ENCODE assay signal across 3 cellular contexts in genomic region chr10:122586070-122586469, GRCh38. TPM values are rescaled to one million over a fixed set of nuclear protein-coding genes. Genes with fewer than 3 reads are reported as not detected.
"Had no signal": no experiment of that assay in that cellular context is flagged by ENCODE, and none has a peak within 500 bp of the region (broad histone marks: within the 10 kb centered on the region; RNA-seq: fewer than 3 reads in every experiment).

No MANE protein-coding gene starts in this region.

RNA-seq across cellular contexts. Expression of gene DMBT1, which starts 25.5 kb away (rescaled TPM):
- total RNA-seq: HepG2 had no signal
- polyA plus RNA-seq: HepG2, IgD-negative memory B cell, IMR-90 had no signal
